ENCODE assay signal across 1 cellular context in the genomic region with DNA sequence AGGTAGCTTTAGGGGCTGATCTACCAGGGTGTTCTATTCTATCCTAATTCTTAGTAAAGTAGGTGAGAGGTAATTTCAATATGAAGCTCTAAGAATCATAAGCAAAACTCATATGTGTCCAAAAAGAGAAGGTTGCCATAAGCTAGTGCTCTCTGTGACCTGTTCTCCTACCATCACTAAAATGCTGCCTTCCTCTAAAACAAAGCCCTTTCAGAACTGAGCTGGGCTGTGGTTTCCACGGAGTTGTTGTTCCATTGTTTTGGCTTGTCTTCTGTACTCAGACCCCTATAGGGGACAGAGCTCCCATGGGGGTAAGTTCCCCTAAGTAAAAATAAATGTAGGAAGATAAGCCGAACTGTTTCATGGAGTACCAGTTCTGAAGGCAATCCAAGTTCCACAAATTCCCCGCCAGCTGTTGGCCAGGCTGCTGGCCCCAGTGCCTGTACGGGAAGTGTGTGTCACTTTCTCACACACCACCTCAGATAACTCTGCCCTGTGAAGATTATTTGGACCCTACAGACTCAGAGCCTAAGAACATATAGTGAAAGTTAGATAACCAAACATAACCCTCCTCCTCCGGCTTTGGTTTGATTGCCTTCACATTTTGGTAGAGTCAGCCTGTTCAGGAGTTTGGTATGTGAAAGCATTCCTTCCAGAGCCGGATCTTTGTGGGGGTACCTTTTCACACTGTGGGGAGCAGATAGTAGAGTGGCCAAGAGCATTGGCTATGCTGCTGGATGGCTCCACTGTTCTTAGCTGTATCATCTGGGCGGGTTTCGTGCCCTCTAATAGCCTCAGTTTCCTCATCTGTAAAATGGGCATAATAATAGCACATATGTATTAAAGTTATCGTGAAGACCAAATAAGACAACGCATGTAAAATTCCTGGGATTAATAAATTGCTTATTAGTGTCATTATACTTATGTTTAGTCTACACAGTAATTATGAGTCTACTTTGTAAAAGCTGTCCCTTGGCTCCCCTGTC.
TF ChIP-seq lines count a peak whose summit lies in the region.

No MANE protein-coding gene starts in this region.

TF ChIP-seq in K562, 482 proteins besides CTCF, POLR2A, EP300 and RAD21 (continued from another document):
- no peak for TF ChIP-seq PREB (CRISPR knock-in tag; IDR thresholded peaks at IDR 0.05)
- no peak for TF ChIP-seq RFX1 (IDR thresholded peaks at IDR 0.05)
- no peak for TF ChIP-seq NONO (IDR thresholded peaks at IDR 0.05; ENCODE audit: low read depth in 2 of 2, low read length in 1 of 2)
